Comparison of ENCODE assay signal across 28 cellular contexts in genomic region chr4:67779631-67780030, GRCh38. TPM values are rescaled to one million over a fixed set of nuclear protein-coding genes. Genes with fewer than 3 reads are reported as not detected.
DNase-seq lines count a peak whose midpoint lies in the region; ATAC-seq, FAIRE-seq and TF ChIP-seq lines count a peak whose summit lies in the region.
"Had no signal": no experiment of that assay in that cellular context is flagged by ENCODE, and none has a peak within 500 bp of the region (broad histone marks: within the 10 kb centered on the region; RNA-seq: fewer than 3 reads in every experiment).

No MANE protein-coding gene starts in this region.

- no peak overlapping the region for H3K27ac ChIP-seq in astrocyte (ENCODE audit: low read depth, low read length)
- H3K27ac ChIP-seq: A549, brain microvascular endothelial cell, left ventricle myocardium inferior, neutrophil, SJSA1, tibial artery had no signal

- no peaks in the 10 kb centered on the region for H3K9me3 Mint-ChIP-seq in astrocyte (ENCODE audit: unreplicated experiment)
- H3K9me3 Mint-ChIP-seq: activated naive CD8-positive, alpha-beta T cell treated with anti-CD3 and anti-CD28 coated beads for 36 hours; CD4-positive, CD25-positive, alpha-beta regulatory T cell; T-helper 2 cell treated with Interferon-gamma antibody and Interleukin-4, amounts not matched to agents 5 μg/mL and 100 μg/mL, for 36 hours had no signal

- H3K4me3 ChIP-seq in astrocyte (ENCODE audit: insufficient read depth, low read depth, low read length) = no peak overlapping the region
- H3K4me3 ChIP-seq: A549, K562, left ventricle myocardium inferior, mucosa of descending colon, SJSA1, tibial artery had no signal

- H3K4me3 Mint-ChIP-seq in astrocyte (ENCODE audit: unreplicated experiment) = no peak overlapping the region
- H3K4me3 Mint-ChIP-seq: activated naive CD8-positive, alpha-beta T cell treated with anti-CD3 and anti-CD28 coated beads for 36 hours; CD4-positive, CD25-positive, alpha-beta regulatory T cell; T-helper 2 cell treated with Interferon-gamma antibody and Interleukin-4, amounts not matched to agents 5 μg/mL and 100 μg/mL, for 36 hours had no signal

- H3K79me2 ChIP-seq in astrocyte (ENCODE audit: insufficient read depth, low read length) = no peaks in the 10 kb centered on the region

- H3K27me3 ChIP-seq in astrocyte (ENCODE audit: insufficient read depth, low read length) = no peaks in the 10 kb centered on the region
- H3K27me3 ChIP-seq: brain microvascular endothelial cell, neutrophil, tibial artery had no signal

- H3K4me2 ChIP-seq in astrocyte (ENCODE audit: low read length) = no peak overlapping the region
- H3K4me2 ChIP-seq: A549 had no signal

- TF ChIP-seq CTCF in astrocyte (IDR thresholded peaks at IDR 0.05; ENCODE audit: insufficient read depth, low read depth, low read length) = no peak

- no peak overlapping the region for H3K27ac Mint-ChIP-seq in astrocyte (ENCODE audit: unreplicated experiment)
- H3K27ac Mint-ChIP-seq: activated naive CD8-positive, alpha-beta T cell treated with anti-CD3 and anti-CD28 coated beads for 36 hours; CD4-positive, CD25-positive, alpha-beta regulatory T cell; T-helper 2 cell treated with Interferon-gamma antibody and Interleukin-4, amounts not matched to agents 5 μg/mL and 100 μg/mL, for 36 hours had no signal

- DNase-seq in NCI-H748 (lab: John Stamatoyannopoulos, UW; ENCODE audit: unreplicated experiment) (peak; percentile 27), NCI-H748 treated with DMSO at 0.1 percent for 48 hours (lab: John Stamatoyannopoulos, UW) (no peak), NCI-H2107 treated with DMSO at 0.1 percent for 48 hours (lab: John Stamatoyannopoulos, UW; ENCODE audit: unreplicated experiment) (peak; percentile 45), astrocyte (ENCODE audit: low read depth) (peak; percentile 50), myocyte (ENCODE audit: low read depth) (peak; percentile 17), MV-4-11 (lab: John Stamatoyannopoulos, UW) (no peak)
- DNase-seq in stimulated activated CD4-positive, alpha-beta T cell treated with anti-CD3 and anti-CD28 coated beads, Interleukin-12 subunit alpha, Interleukin-12 subunit beta, amount 100 ng/mL, for 4 hours = no peak
- DNase-seq: activated CD4-positive, CD25-positive, alpha-beta regulatory T cell; activated naive CD8-positive, alpha-beta T cell treated with anti-CD3 and anti-CD28 coated beads for 36 hours; brain microvascular endothelial cell; erythroblast; GOT3; left ventricle myocardium inferior; mucosa of descending colon; NCI-H446; retina; stimulated activated CD4-positive, alpha-beta T cell treated with anti-CD3 and anti-CD28 coated beads, Interleukin-15, amount 100 ng/mL, for 24 hours; stimulated activated naive CD4-positive, alpha-beta T cell; tibial artery had no signal

- peaks cover 6% of the 10 kb centered on the region for H3K4me1 Mint-ChIP-seq in astrocyte (ENCODE audit: low read depth, unreplicated experiment)
- H3K4me1 Mint-ChIP-seq: activated naive CD8-positive, alpha-beta T cell treated with anti-CD3 and anti-CD28 coated beads for 36 hours; CD4-positive, CD25-positive, alpha-beta regulatory T cell had no signal

- H3K27me3 Mint-ChIP-seq in astrocyte (ENCODE audit: low read depth, unreplicated experiment) = no peaks in the 10 kb centered on the region
- H3K27me3 Mint-ChIP-seq: activated naive CD8-positive, alpha-beta T cell treated with anti-CD3 and anti-CD28 coated beads for 36 hours; CD4-positive, CD25-positive, alpha-beta regulatory T cell had no signal

- ATAC-seq in HG03108 (IDR thresholded peaks at IDR 0.05; ENCODE audit: unreplicated experiment) = no peak
- ATAC-seq: A549, K562, mucosa of descending colon had no signal

- FAIRE-seq in astrocyte (lab: Jason Lieb, UNC) = no peak
- FAIRE-seq: A549, GM18507, K562 had no signal

- no peaks in the 10 kb centered on the region for H3K4me1 ChIP-seq in astrocyte (ENCODE audit: insufficient read depth, low read length)
- H3K4me1 ChIP-seq: A549, left ventricle myocardium inferior, SJSA1, tibial artery had no signal

- H3K9me3 ChIP-seq in astrocyte (ENCODE audit: insufficient read depth, low read depth, low read length) = no peaks in the 10 kb centered on the region
- H3K9me3 ChIP-seq: A549, left ventricle myocardium inferior, mucosa of descending colon, neutrophil, SJSA1, tibial artery had no signal

- H3K36me3 Mint-ChIP-seq in astrocyte (ENCODE audit: low read depth, unreplicated experiment) = no peaks in the 10 kb centered on the region
- H3K36me3 Mint-ChIP-seq: activated naive CD8-positive, alpha-beta T cell treated with anti-CD3 and anti-CD28 coated beads for 36 hours had no signal

- no peak overlapping the region for H3K9ac ChIP-seq in astrocyte (ENCODE audit: low read length)

- H3K36me3 ChIP-seq in astrocyte (ENCODE audit: insufficient read depth, low read length) = no peaks in the 10 kb centered on the region
- H3K36me3 ChIP-seq: brain microvascular endothelial cell, left ventricle myocardium inferior, neutrophil, SJSA1, tibial artery had no signal

- H2AFZ ChIP-seq in astrocyte (ENCODE audit: low read depth, low read length) = no peak overlapping the region

- H4K20me1 ChIP-seq in astrocyte (ENCODE audit: insufficient read depth, low read length) = no peaks in the 10 kb centered on the region

RNA-seq across cellular contexts. Expression of gene GNRHR, which starts 25.4 kb away (rescaled TPM):
- total RNA-seq in astrocyte (not detected in 2 replicates), myocyte (not detected in 2 replicates)
- polyA plus RNA-seq in myocyte (2012) = 0.13 TPM
- total RNA-seq: activated naive CD8-positive, alpha-beta T cell treated with anti-CD3 and anti-CD28 coated beads for 36 hours; CD4-positive, CD25-positive, alpha-beta regulatory T cell; Daoy; K562; left ventricle myocardium inferior; mucosa of descending colon; SJSA1 had no signal
- polyA plus RNA-seq: A549 had no signal

Comparison
In these comparisons a context has a peak if more than half of its experiments do, and no peak if none do; other contexts are left out.
1. DNase-seq: peak in NCI-H748 (single experiment), NCI-H2107 treated with DMSO at 0.1 percent for 48 hours (single experiment), astrocyte (single experiment) and myocyte (single experiment); none in NCI-H748 treated with DMSO at 0.1 percent for 48 hours (single experiment), MV-4-11 (single experiment) and stimulated activated CD4-positive, alpha-beta T cell treated with anti-CD3 and anti-CD28 coated beads, Interleukin-12 subunit alpha, Interleukin-12 subunit beta, amount 100 ng/mL, for 4 hours (single experiment).